Comparison of ENCODE assay signal across 1 cellular context in the genomic region with DNA sequence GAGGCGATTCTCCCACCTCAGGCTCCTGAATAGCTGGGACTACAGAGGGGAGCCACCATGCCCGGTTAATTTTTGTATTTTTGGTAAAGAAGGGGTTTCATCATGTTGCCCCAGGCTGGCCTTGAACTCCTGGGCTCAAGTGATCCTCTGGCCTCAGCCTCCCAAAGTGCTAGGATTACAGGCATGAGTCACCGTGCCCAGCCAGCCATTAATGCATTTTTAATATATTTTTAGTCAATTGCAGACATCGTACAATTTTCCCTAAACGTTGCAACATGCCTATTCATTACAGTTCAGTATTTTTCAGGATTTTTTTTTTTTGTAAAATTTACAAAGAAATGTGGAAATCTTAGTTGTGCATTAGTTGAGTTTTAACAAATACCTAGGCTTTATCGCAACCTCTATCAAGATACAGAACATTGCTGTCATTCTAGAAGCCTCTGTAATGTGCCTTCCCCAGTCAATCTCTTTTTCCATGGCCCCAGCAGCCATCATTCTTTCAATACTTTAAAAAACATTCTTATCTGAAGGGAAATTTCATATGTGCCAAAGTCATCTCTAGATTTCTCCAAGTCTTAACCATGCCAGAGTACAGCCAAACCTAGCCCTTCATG.
TF ChIP-seq lines count a peak whose summit lies in the region.

No MANE protein-coding gene starts in this region.

TF ChIP-seq in HepG2, 621 proteins besides CTCF, POLR2A, EP300 and RAD21 (continued from another document):
- no peak for TF ChIP-seq ZFP1 (CRISPR knock-in tag; IDR thresholded peaks at IDR 0.05)
- peak; percentile 84 for TF ChIP-seq FOSL2 (CRISPR knock-in tag; IDR thresholded peaks at IDR 0.05)
- TF ChIP-seq ZNF24 (IDR thresholded peaks at IDR 0.05), result no peak
- TF ChIP-seq NR2F1 (CRISPR knock-in tag; IDR thresholded peaks at IDR 0.05), result peak in 1 of 2 experiments; percentile 12; a peak in 1 of 4 replicates
- no peak for TF ChIP-seq SMAD3 (CRISPR knock-in tag; IDR thresholded peaks at IDR 0.05)
- peak; percentile 27; the same call in 1 of the 2 replicates for TF ChIP-seq POLR2G (IDR thresholded peaks at IDR 0.05; ENCODE audit: low read depth, low read length)
- TF ChIP-seq KDM2A (CRISPR knock-in tag; IDR thresholded peaks at IDR 0.05; ENCODE audit: borderline replicate concordance, low read depth), result peak; percentile 31; the same call in 1 of the 2 replicates
- no peak for TF ChIP-seq IKZF1 (IDR thresholded peaks at IDR 0.05)
- TF ChIP-seq SP4 (CRISPR knock-in tag; IDR thresholded peaks at IDR 0.05), result no peak
- TF ChIP-seq ZNF749 (CRISPR knock-in tag; IDR thresholded peaks at IDR 0.05; ENCODE audit: borderline replicate concordance), result no peak
- no peak for TF ChIP-seq ZNF552 (CRISPR knock-in tag; IDR thresholded peaks at IDR 0.05; ENCODE audit: borderline replicate concordance)
- TF ChIP-seq AGO1 (IDR thresholded peaks at IDR 0.05; ENCODE audit: low read depth, low read length, poor library complexity, severe bottlenecking), result no peak
- TF ChIP-seq ZNF678 (CRISPR knock-in tag; IDR thresholded peaks at IDR 0.05), result no peak
- TF ChIP-seq, protein P1, sequence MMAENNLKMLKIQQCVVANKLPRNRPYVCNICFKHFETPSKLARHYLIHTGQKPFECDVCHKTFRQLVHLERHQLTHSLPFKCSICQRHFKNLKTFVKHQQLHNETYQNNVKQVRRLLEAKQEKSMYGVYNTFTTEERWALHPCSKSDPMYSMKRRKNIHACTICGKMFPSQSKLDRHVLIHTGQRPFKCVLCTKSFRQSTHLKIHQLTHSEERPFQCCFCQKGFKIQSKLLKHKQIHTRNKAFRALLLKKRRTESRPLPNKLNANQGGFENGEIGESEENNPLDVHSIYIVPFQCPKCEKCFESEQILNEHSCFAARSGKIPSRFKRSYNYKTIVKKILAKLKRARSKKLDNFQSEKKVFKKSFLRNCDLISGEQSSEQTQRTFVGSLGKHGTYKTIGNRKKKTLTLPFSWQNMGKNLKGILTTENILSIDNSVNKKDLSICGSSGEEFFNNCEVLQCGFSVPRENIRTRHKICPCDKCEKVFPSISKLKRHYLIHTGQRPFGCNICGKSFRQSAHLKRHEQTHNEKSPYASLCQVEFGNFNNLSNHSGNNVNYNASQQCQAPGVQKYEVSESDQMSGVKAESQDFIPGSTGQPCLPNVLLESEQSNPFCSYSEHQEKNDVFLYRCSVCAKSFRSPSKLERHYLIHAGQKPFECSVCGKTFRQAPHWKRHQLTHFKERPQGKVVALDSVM (CRISPR knock-in tag; IDR thresholded peaks at IDR 0.05), result peak; percentile 65; the same call in 1 of the 2 replicates
- no peak for TF ChIP-seq ZNF235 (CRISPR knock-in tag; IDR thresholded peaks at IDR 0.05; ENCODE audit: borderline replicate concordance)
- no peak for TF ChIP-seq PAX8 (CRISPR knock-in tag; IDR thresholded peaks at IDR 0.05; ENCODE audit: borderline replicate concordance)
- TF ChIP-seq, protein P2, sequence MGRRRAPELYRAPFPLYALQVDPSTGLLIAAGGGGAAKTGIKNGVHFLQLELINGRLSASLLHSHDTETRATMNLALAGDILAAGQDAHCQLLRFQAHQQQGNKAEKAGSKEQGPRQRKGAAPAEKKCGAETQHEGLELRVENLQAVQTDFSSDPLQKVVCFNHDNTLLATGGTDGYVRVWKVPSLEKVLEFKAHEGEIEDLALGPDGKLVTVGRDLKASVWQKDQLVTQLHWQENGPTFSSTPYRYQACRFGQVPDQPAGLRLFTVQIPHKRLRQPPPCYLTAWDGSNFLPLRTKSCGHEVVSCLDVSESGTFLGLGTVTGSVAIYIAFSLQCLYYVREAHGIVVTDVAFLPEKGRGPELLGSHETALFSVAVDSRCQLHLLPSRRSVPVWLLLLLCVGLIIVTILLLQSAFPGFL (CRISPR knock-in tag; IDR thresholded peaks at IDR 0.05), result no peak
- TF ChIP-seq SIX4 (CRISPR knock-in tag; IDR thresholded peaks at IDR 0.05), result no peak
TF ChIP-seq in HepG2: peak in this region for 5.
